ENCODE assay signal across 11 cellular contexts in genomic region chr6:157984165-157984564, GRCh38. TPM values are rescaled to one million over a fixed set of nuclear protein-coding genes. Genes with fewer than 3 reads are reported as not detected.
DNase-seq lines count a peak whose midpoint lies in the region; ATAC-seq and TF ChIP-seq lines count a peak whose summit lies in the region.
"Had no signal": no experiment of that assay in that cellular context is flagged by ENCODE, and none has a peak within 500 bp of the region (broad histone marks: within the 10 kb centered on the region; RNA-seq: fewer than 3 reads in every experiment).

No MANE protein-coding gene starts in this region.

- H3K27me3 ChIP-seq in dorsolateral prefrontal cortex = no peaks in the 10 kb centered on the region

- H3K4me1 Mint-ChIP-seq in activated T-cell treated with anti-CD3 and anti-CD28 coated beads, Interleukin-2, amount 50 U/mL, for 24 hours (ENCODE audit: low read depth) = peaks cover 65% of the 10 kb centered on the region
- peaks cover 35% of the 10 kb centered on the region for H3K4me1 Mint-ChIP-seq in T-helper 17 cell
- peaks cover 76% of the 10 kb centered on the region for H3K4me1 Mint-ChIP-seq in stimulated activated naive CD8-positive, alpha-beta T cell treated with anti-CD3 and anti-CD28 coated beads, Interleukin-15, amount 100 ng/mL, for 72 hours
- H3K4me1 Mint-ChIP-seq in stimulated activated memory B cell treated with anti-CD40 and anti-IgM and Interleukin-4, amounts not matched to agents 10 μg/mL and 1 μg/mL and 100 μg/mL, for 72 hours = peaks cover 54% of the 10 kb centered on the region

- H3K36me3 Mint-ChIP-seq in activated T-cell treated with anti-CD3 and anti-CD28 coated beads, Interleukin-2, amount 50 U/mL, for 24 hours (ENCODE audit: low read depth) = peaks cover 8% of the 10 kb centered on the region
- no peaks in the 10 kb centered on the region for H3K36me3 Mint-ChIP-seq in T-helper 17 cell (ENCODE audit: low read depth)
- no peaks in the 10 kb centered on the region for H3K36me3 Mint-ChIP-seq in stimulated activated memory B cell treated with anti-CD40 and anti-IgM and Interleukin-4, amounts not matched to agents 10 μg/mL and 1 μg/mL and 100 μg/mL, for 72 hours

- ATAC-seq in T-helper 17 cell = no peak
- ATAC-seq in stimulated activated naive CD8-positive, alpha-beta T cell treated with anti-CD3 and anti-CD28 coated beads, Interleukin-15, amount 100 ng/mL, for 72 hours = no peak
- no peak for ATAC-seq in stimulated activated memory B cell treated with anti-CD40 and anti-IgM and Interleukin-4, amounts not matched to agents 10 μg/mL and 1 μg/mL and 100 μg/mL, for 72 hours

- peak overlapping the region; percentile 57 for H3K27ac Mint-ChIP-seq in activated T-cell treated with anti-CD3 and anti-CD28 coated beads, Interleukin-2, amount 50 U/mL, for 24 hours
- peak overlapping the region; percentile 92 for H3K27ac Mint-ChIP-seq in T-helper 17 cell
- peak overlapping the region in 1 of 2 donors; percentile 82 for H3K27ac Mint-ChIP-seq in stimulated activated naive CD8-positive, alpha-beta T cell treated with anti-CD3 and anti-CD28 coated beads, Interleukin-15, amount 100 ng/mL, for 72 hours
- H3K27ac Mint-ChIP-seq in stimulated activated memory B cell treated with anti-CD40 and anti-IgM and Interleukin-4, amounts not matched to agents 10 μg/mL and 1 μg/mL and 100 μg/mL, for 72 hours = no peak overlapping the region

- H3K9me3 ChIP-seq in T-helper 17 cell (ENCODE audit: control insufficient read depth, low read length, poor library complexity, severe bottlenecking) = no peaks in the 10 kb centered on the region

- peak overlapping the region in 32 of 59 donors; percentile 70 to 99 (median 86) for H3K4me3 ChIP-seq in dorsolateral prefrontal cortex

- H3K9me3 Mint-ChIP-seq in activated T-cell treated with anti-CD3 and anti-CD28 coated beads, Interleukin-2, amount 50 U/mL, for 24 hours = no peaks in the 10 kb centered on the region
- H3K9me3 Mint-ChIP-seq in stimulated activated naive CD8-positive, alpha-beta T cell treated with anti-CD3 and anti-CD28 coated beads, Interleukin-15, amount 100 ng/mL, for 72 hours = no peaks in the 10 kb centered on the region
- no peaks in the 10 kb centered on the region for H3K9me3 Mint-ChIP-seq in stimulated activated memory B cell treated with anti-CD40 and anti-IgM and Interleukin-4, amounts not matched to agents 10 μg/mL and 1 μg/mL and 100 μg/mL, for 72 hours
- H3K9me3 Mint-ChIP-seq: H9 had no signal

- H3K27me3 Mint-ChIP-seq in activated T-cell treated with anti-CD3 and anti-CD28 coated beads, Interleukin-2, amount 50 U/mL, for 24 hours = no peaks in the 10 kb centered on the region
- no peaks in the 10 kb centered on the region for H3K27me3 Mint-ChIP-seq in T-helper 17 cell
- H3K27me3 Mint-ChIP-seq in stimulated activated naive CD8-positive, alpha-beta T cell treated with anti-CD3 and anti-CD28 coated beads, Interleukin-15, amount 100 ng/mL, for 72 hours = peaks cover 15% of the 10 kb centered on the region
- no peaks in the 10 kb centered on the region for H3K27me3 Mint-ChIP-seq in stimulated activated memory B cell treated with anti-CD40 and anti-IgM and Interleukin-4, amounts not matched to agents 10 μg/mL and 1 μg/mL and 100 μg/mL, for 72 hours

- peak overlapping the region in 54 of 59 donors; percentile 52 to 100 (median 93) for H3K27ac ChIP-seq in dorsolateral prefrontal cortex

- H3K4me3 Mint-ChIP-seq in activated T-cell treated with anti-CD3 and anti-CD28 coated beads, Interleukin-2, amount 50 U/mL, for 24 hours = peak overlapping the region; percentile 91
- peak overlapping the region; percentile 61 for H3K4me3 Mint-ChIP-seq in T-helper 17 cell
- H3K4me3 Mint-ChIP-seq in stimulated activated naive CD8-positive, alpha-beta T cell treated with anti-CD3 and anti-CD28 coated beads, Interleukin-15, amount 100 ng/mL, for 72 hours = peak overlapping the region; percentile 62 to 83
- no peak overlapping the region for H3K4me3 Mint-ChIP-seq in stimulated activated memory B cell treated with anti-CD40 and anti-IgM and Interleukin-4, amounts not matched to agents 10 μg/mL and 1 μg/mL and 100 μg/mL, for 72 hours

- intact Hi-C loops in dorsolateral prefrontal cortex (cut with DNase I) = loop anchor here in 1 of 2 donors (5.0 kb wide), 2 partner anchors 43 to 88 kb away; no protein-coding TSS in a partner anchor

- no peak for TF ChIP-seq CTCF in dorsolateral prefrontal cortex (IDR thresholded peaks at IDR 0.05 in 54 of 56, conservative IDR thresholded peaks at IDR 0.05 in 2 of 56; ENCODE audit: low read depth in 1 of 56, partially characterized antibody in 56 of 56)

- DNase-seq in activated T-cell treated with anti-CD3 and anti-CD28 coated beads, Interleukin-2, amount 50 U/mL, for 24 hours = no peak
- DNase-seq in activated T-cell treated with anti-CD3 and anti-CD28 coated beads for 4 hours = no peak
- DNase-seq in T-helper 17 cell = no peak
- no peak for DNase-seq in dorsolateral prefrontal cortex
- no peak for DNase-seq in stimulated activated naive CD8-positive, alpha-beta T cell treated with anti-CD3 and anti-CD28 coated beads, Interleukin-15, amount 100 ng/mL, for 72 hours
- DNase-seq in GOT3 (lab: John Stamatoyannopoulos, UW) = no peak
- no peak for DNase-seq in NCI-H2227 (lab: John Stamatoyannopoulos, UW; ENCODE audit: unreplicated experiment)
- DNase-seq: H9, NCI-H1092, NCI-H524 treated with DMSO at 0.1 percent for 48 hours had no signal

RNA-seq across cellular contexts. Expression of gene SYNJ2, which starts 2.5 kb away (rescaled TPM):
- total RNA-seq in T-helper 17 cell (10 to 100 TPM; 43.6 to 45.0 TPM), dorsolateral prefrontal cortex (100 to 1,000 TPM in 47 of 120 experiments, 10 to 100 TPM in 73; 41.0 to 257 (median 86.5) TPM)
